16 cellular contexts compared by ENCODE assay signal in the genomic region with DNA sequence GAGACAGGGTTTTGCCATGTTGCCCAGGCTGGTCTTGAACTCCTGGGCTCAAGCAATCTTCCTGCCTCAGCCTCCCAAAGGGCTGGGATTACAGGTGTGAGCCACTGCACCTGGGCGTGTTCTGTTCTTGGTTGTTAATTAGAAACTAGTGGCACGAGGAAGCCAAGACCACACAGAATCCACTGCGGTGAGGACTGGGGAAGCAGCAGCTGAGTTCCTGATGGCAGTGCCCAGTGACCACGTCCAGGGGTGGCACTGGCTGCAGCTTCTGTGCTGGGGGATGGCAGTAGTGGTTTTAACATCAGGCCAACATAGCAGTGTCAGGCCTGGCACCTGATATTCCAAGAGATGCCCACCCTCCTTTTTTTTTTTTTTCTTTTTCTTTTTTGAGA. TPM values are rescaled to one million over a fixed set of nuclear protein-coding genes. Genes with fewer than 3 reads are reported as not detected.
A peak's percentile ranks its signal among the peaks of the same experiment; 100 is the strongest.
DNase-seq lines count a peak whose midpoint lies in the region; ATAC-seq, FAIRE-seq and TF ChIP-seq lines count a peak whose summit lies in the region.
"Had no signal": no experiment of that assay in that cellular context is flagged by ENCODE, and none has a peak within 500 bp of the region (broad histone marks: within the 10 kb centered on the region; RNA-seq: fewer than 3 reads in every experiment).

No MANE protein-coding gene starts in this region.

- H3K4me3 ChIP-seq in left ventricle myocardium inferior: no peak overlapping the region
- H3K4me3 ChIP-seq: GM23338 had no signal

- peak; percentile 46 for FAIRE-seq in HTR-8/SVneo (lab: Jason Lieb, UNC)
- FAIRE-seq: A204.1 had no signal

- intact Hi-C loops in left ventricle myocardium inferior (cut with micrococcal nuclease): no loop called here
- intact Hi-C loops in cardiac septum (cut with DNase I): no loop called here

- H3K9me3 Mint-ChIP-seq in T-cell: no peaks in the 10 kb centered on the region
- H3K9me3 Mint-ChIP-seq: CD4-positive, alpha-beta memory T cell; GM23338 had no signal

- no peak for TF ChIP-seq CTCF in left ventricle myocardium inferior (IDR thresholded peaks at IDR 0.05; ENCODE audit: borderline replicate concordance)

- H3K4me3 Mint-ChIP-seq in T-cell: no peak overlapping the region
- H3K4me3 Mint-ChIP-seq: CD4-positive, alpha-beta memory T cell; GM23338 had no signal

- peak overlapping the region; percentile 93 for H3K27ac ChIP-seq in left ventricle myocardium inferior (replicated peaks)
- H3K27ac ChIP-seq in epithelial cell of prostate: peak overlapping the region; percentile 83
- H3K27ac ChIP-seq: C4-2B had no signal

- peaks cover 5 to 15% (median 8%) of the 10 kb centered on the region in 3 donors for H3K4me1 Mint-ChIP-seq in T-cell

- peaks cover 15% of the 10 kb centered on the region for H3K27me3 ChIP-seq in left ventricle myocardium inferior (ENCODE audit: low read depth)

- H3K36me3 Mint-ChIP-seq in T-cell: no peaks in the 10 kb centered on the region
- H3K36me3 Mint-ChIP-seq: CD4-positive, alpha-beta memory T cell had no signal

- POLR2A ChIA-PET in T-cell (lab: Charles Lee): no interaction called here

- CTCF ChIA-PET in T-cell (lab: Charles Lee): interaction anchor here in 1 of 2 donors (1.6 kb wide), 1 partner anchor 124 kb away, joined by 3 read pairs; no protein-coding TSS in a partner anchor

- no peak overlapping the region for H3K27ac Mint-ChIP-seq in T-cell
- H3K27ac Mint-ChIP-seq: CD4-positive, alpha-beta memory T cell; GM23338 had no signal

- no peaks in the 10 kb centered on the region for H3K36me3 ChIP-seq in left ventricle myocardium inferior
- H3K36me3 ChIP-seq: BE2C had no signal

- peaks cover 52% of the 10 kb centered on the region for H3K4me1 ChIP-seq in left ventricle myocardium inferior

- ATAC-seq in T-cell (replicated peaks in 1 of 4) (no peak), GM18868 (IDR thresholded peaks at IDR 0.05; ENCODE audit: unreplicated experiment) (no peak)
- ATAC-seq: GM23338 had no signal

- peaks cover 27 to 38% of the 10 kb centered on the region in 2 donors for H3K27me3 Mint-ChIP-seq in T-cell

- no peak for DNase-seq in left ventricle myocardium inferior
- no peak for DNase-seq in cardiac septum (ENCODE audit: low spot score)
- DNase-seq in HTR-8/SVneo (ENCODE audit: insufficient read length, low spot score): no peak
- DNase-seq in epithelial cell of prostate (ENCODE audit: low read depth, low spot score): no peak
- DNase-seq in T-cell: no peak
- no peak for DNase-seq in middle frontal gyrus (ENCODE audit: extremely low spot score, low spot score)
- DNase-seq: BE2C; CD4-positive, alpha-beta memory T cell; DND-41; GF-D8; H7; IMR-90 had no signal

- no peaks in the 10 kb centered on the region for H3K9me3 ChIP-seq in left ventricle myocardium inferior (replicated peaks)
- H3K9me3 ChIP-seq: BE2C had no signal

RNA-seq across cellular contexts. Expression of a gene that starts 39.7 kb away (rescaled TPM):
- total RNA-seq in left ventricle myocardium inferior (763 TPM), cardiac septum (607 TPM), T-cell (1 to 10 TPM in 4 of 5 donors, under 1 TPM in 1; 0.66 to 3.6 (median 1.7) TPM)

RNA-seq across cellular contexts. Expression of a gene that starts 55.1 kb away (rescaled TPM):
- total RNA-seq in left ventricle myocardium inferior (16.8 TPM), cardiac septum (12.4 TPM), T-cell (10 to 100 TPM; 29.6 to 44.2 (median 35.1) TPM)

Comparison
In these comparisons a context has a peak if more than half of its experiments do, and no peak if none do; other contexts are left out.
1. RNA of a gene that starts 39.7 kb away (total RNA-seq): 763 TPM in left ventricle myocardium inferior (single experiment) and 607 TPM in cardiac septum (single experiment); 0.66 to 3.6 TPM in T-cell; every median in the first group is over 100 times any median in the second.